ENCODE assay signal across 1 cellular context in genomic region chr17:76727745-76728456, GRCh38.
TF ChIP-seq lines count a peak whose summit lies in the region.

No MANE protein-coding gene starts in this region.

TF ChIP-seq in GM23338, 12 proteins besides CTCF, POLR2A, EP300 and RAD21 (continued from another document):
- no peak for TF ChIP-seq ZNF462 (CRISPR knock-in tag; IDR thresholded peaks at IDR 0.05)
